16 cellular contexts compared by ENCODE assay signal in genomic region chr6:160138839-160139419, GRCh38. TPM values are rescaled to one million over a fixed set of nuclear protein-coding genes. Genes with fewer than 3 reads are reported as not detected.
A peak's percentile ranks its signal among the peaks of the same experiment; 100 is the strongest.
DNase-seq lines count a peak whose midpoint lies in the region; ATAC-seq and TF ChIP-seq lines count a peak whose summit lies in the region.
"Had no signal": no experiment of that assay in that cellular context is flagged by ENCODE, and none has a peak within 500 bp of the region (broad histone marks: within the 10 kb centered on the region; RNA-seq: fewer than 3 reads in every experiment).

No MANE protein-coding gene starts in this region.

- peak overlapping the region; percentile 21 for H3K27ac Mint-ChIP-seq in activated CD4-positive, alpha-beta T cell treated with anti-CD3 and anti-CD28 coated beads, Interleukin-2, amount 10 ng/mL, durations not matched to agents 7 days and 5 days
- no peak overlapping the region for H3K27ac Mint-ChIP-seq in WTC11
- no peak overlapping the region for H3K27ac Mint-ChIP-seq in naive thymus-derived CD8-positive, alpha-beta T cell
- H3K27ac Mint-ChIP-seq: activated B cell treated with CpG ODN at 0.5 μM for 24 hours; activated CD8-positive, alpha-beta memory T cell treated with anti-CD3 and anti-CD28 coated beads, Interleukin-2, amount 10 ng/mL, durations not matched to agents 7 days and 5 days had no signal

- H3K27me3 ChIP-seq in liver (ENCODE audit: control insufficient read depth in 4 of 4, insufficient read depth in 4 of 4, low read length in 3 of 4) (no peaks in the 10 kb centered on the region), tibial artery (no peaks in the 10 kb centered on the region)
- H3K27me3 ChIP-seq: thyroid gland had no signal

- ATAC-seq in WTC11 (no peak; the same call in 1 of the 2 replicates), GM18520 (IDR thresholded peaks at IDR 0.05; ENCODE audit: unreplicated experiment) (no peak)
- ATAC-seq in naive thymus-derived CD8-positive, alpha-beta T cell, result no peak

- POLR2A ChIA-PET in activated CD4-positive, alpha-beta T cell treated with anti-CD3 and anti-CD28 coated beads, Interleukin-2, amount 10 ng/mL, durations not matched to agents 7 days and 5 days (lab: Charles Lee), result no interaction called here
- POLR2A ChIA-PET in WTC11 (lab: Charles Lee), result no interaction called here
- POLR2A ChIA-PET in naive thymus-derived CD8-positive, alpha-beta T cell (lab: Charles Lee), result interaction anchor here (0.6 to 1.0 kb wide), 2 partner anchors 266 to 276 kb away, joined by 3 to 4 read pairs; no protein-coding TSS in a partner anchor

- H3K9me3 Mint-ChIP-seq in activated CD4-positive, alpha-beta T cell treated with anti-CD3 and anti-CD28 coated beads, Interleukin-2, amount 10 ng/mL, durations not matched to agents 7 days and 5 days, result no peaks in the 10 kb centered on the region
- peaks cover 6% of the 10 kb centered on the region; the same call in 1 of the 2 replicates for H3K9me3 Mint-ChIP-seq in WTC11
- H3K9me3 Mint-ChIP-seq in naive thymus-derived CD8-positive, alpha-beta T cell, result no peaks in the 10 kb centered on the region
- H3K9me3 Mint-ChIP-seq: activated B cell treated with CpG ODN at 0.5 μM for 24 hours; brain; CD4-positive, alpha-beta memory T cell had no signal

- intact Hi-C loops in tibial artery (cut with DNase I; ENCODE audit: low total_unique reads), result loop anchor here (10.0 kb wide), 1 partner anchor 186 kb away; no protein-coding TSS in a partner anchor

- WGBS in liver, result 81% methylated on average over 13 of the region's 13 CpGs

- H3K9me3 ChIP-seq in liver (ENCODE audit: control insufficient read depth in 4 of 4, low read length in 3 of 4) (no peaks in the 10 kb centered on the region), tibial artery (no peaks in the 10 kb centered on the region)
- H3K9me3 ChIP-seq: thyroid gland had no signal

- H3K4me3 Mint-ChIP-seq in activated CD4-positive, alpha-beta T cell treated with anti-CD3 and anti-CD28 coated beads, Interleukin-2, amount 10 ng/mL, durations not matched to agents 7 days and 5 days, result no peak overlapping the region
- H3K4me3 Mint-ChIP-seq in WTC11, result no peak overlapping the region
- no peak overlapping the region for H3K4me3 Mint-ChIP-seq in naive thymus-derived CD8-positive, alpha-beta T cell
- H3K4me3 Mint-ChIP-seq: activated B cell treated with CpG ODN at 0.5 μM for 24 hours; activated CD8-positive, alpha-beta memory T cell treated with anti-CD3 and anti-CD28 coated beads, Interleukin-2, amount 10 ng/mL, durations not matched to agents 7 days and 5 days; brain had no signal

- no peak overlapping the region for H3K4me3 ChIP-seq in liver (ENCODE audit: low read depth in 1 of 3, low read length in 3 of 3)
- H3K4me3 ChIP-seq in tibial artery, result no peak overlapping the region
- H3K4me3 ChIP-seq: thyroid gland had no signal

- H3K9ac ChIP-seq in liver (ENCODE audit: low read depth in 1 of 2, low read length in 2 of 2), result peak overlapping the region in 1 of 2 donors; percentile 94

- DNase-seq in activated CD4-positive, alpha-beta T cell treated with anti-CD3 and anti-CD28 coated beads, Interleukin-2, amount 10 ng/mL, durations not matched to agents 7 days and 5 days, result no peak
- no peak for DNase-seq in activated CD4-positive, alpha-beta T cell treated with anti-CD3 and anti-CD28 coated beads, Interleukin-2, amount 50 U/mL, for 1 hour
- DNase-seq in WTC11 (ENCODE audit: low spot score) (no peak), tibial artery (no peak), NCI-H2081 (lab: John Stamatoyannopoulos, UW) (no peak)
- no peak for DNase-seq in naive thymus-derived CD8-positive, alpha-beta T cell
- DNase-seq: activated B cell treated with CpG ODN at 0.5 μM for 24 hours, NCI-H1048, NCI-H2107 had no signal

- H3K27me3 Mint-ChIP-seq in activated CD4-positive, alpha-beta T cell treated with anti-CD3 and anti-CD28 coated beads, Interleukin-2, amount 10 ng/mL, durations not matched to agents 7 days and 5 days, result no peaks in the 10 kb centered on the region
- H3K27me3 Mint-ChIP-seq in WTC11 (ENCODE audit: low read depth), result peaks cover 19% of the 10 kb centered on the region
- H3K27me3 Mint-ChIP-seq in naive thymus-derived CD8-positive, alpha-beta T cell, result peaks cover 0 to 14% (median 0%) of the 10 kb centered on the region in 5 donors
- H3K27me3 Mint-ChIP-seq: activated B cell treated with CpG ODN at 0.5 μM for 24 hours; activated CD8-positive, alpha-beta memory T cell treated with anti-CD3 and anti-CD28 coated beads, Interleukin-2, amount 10 ng/mL, durations not matched to agents 7 days and 5 days; CD4-positive, alpha-beta memory T cell had no signal

- peaks cover 0 to 13% (median 4%) of the 10 kb centered on the region in 4 donors for H3K36me3 ChIP-seq in liver (ENCODE audit: control insufficient read depth in 4 of 4, insufficient read depth in 3 of 4, low read depth in 1 of 4, low read length in 3 of 4)
- peaks cover 0 to 7% (median 0%) of the 10 kb centered on the region in 3 donors for H3K36me3 ChIP-seq in tibial artery
- H3K36me3 ChIP-seq: thyroid gland had no signal

- no peak for TF ChIP-seq CTCF in WTC11 (IDR thresholded peaks at IDR 0.05)
- no peak for TF ChIP-seq CTCF in liver (IDR thresholded peaks at IDR 0.05; ENCODE audit: low read depth, low read length, missing input control)
- TF ChIP-seq CTCF in tibial artery (IDR thresholded peaks at IDR 0.05), result no peak

- H3K4me1 Mint-ChIP-seq in activated CD4-positive, alpha-beta T cell treated with anti-CD3 and anti-CD28 coated beads, Interleukin-2, amount 10 ng/mL, durations not matched to agents 7 days and 5 days, result peaks cover 9% of the 10 kb centered on the region
- H3K4me1 Mint-ChIP-seq in WTC11, result peaks cover 24% of the 10 kb centered on the region
- H3K4me1 Mint-ChIP-seq in naive thymus-derived CD8-positive, alpha-beta T cell, result peaks cover 3 to 10% (median 8%) of the 10 kb centered on the region in 4 donors
- H3K4me1 Mint-ChIP-seq: activated B cell treated with CpG ODN at 0.5 μM for 24 hours had no signal

- peaks cover 24 to 74% (median 42%) of the 10 kb centered on the region in 4 donors for H3K4me1 ChIP-seq in liver (ENCODE audit: control insufficient read depth in 4 of 4, insufficient read depth in 4 of 4, low read length in 3 of 4)
- peaks cover 0 to 48% (median 31%) of the 10 kb centered on the region in 4 donors for H3K4me1 ChIP-seq in tibial artery

- no peak for TF ChIP-seq RAD21 in liver (IDR thresholded peaks at IDR 0.05)

- H3K27ac ChIP-seq in liver (ENCODE audit: low read depth in 1 of 2, low read length in 2 of 2) (peak overlapping the region; percentile 73 to 92), tibial artery (peak overlapping the region; percentile 87 to 95)
- H3K27ac ChIP-seq: thyroid gland had no signal

- H3K36me3 Mint-ChIP-seq in activated CD4-positive, alpha-beta T cell treated with anti-CD3 and anti-CD28 coated beads, Interleukin-2, amount 10 ng/mL, durations not matched to agents 7 days and 5 days (ENCODE audit: low read depth), result no peaks in the 10 kb centered on the region
- no peaks in the 10 kb centered on the region for H3K36me3 Mint-ChIP-seq in WTC11
- H3K36me3 Mint-ChIP-seq in naive thymus-derived CD8-positive, alpha-beta T cell, result peaks cover 0 to 2% (median 0%) of the 10 kb centered on the region in 3 donors
- H3K36me3 Mint-ChIP-seq: activated CD8-positive, alpha-beta memory T cell treated with anti-CD3 and anti-CD28 coated beads, Interleukin-2, amount 10 ng/mL, durations not matched to agents 7 days and 5 days; brain had no signal

- CTCF ChIA-PET in activated CD4-positive, alpha-beta T cell treated with anti-CD3 and anti-CD28 coated beads, Interleukin-2, amount 10 ng/mL, durations not matched to agents 7 days and 5 days (lab: Charles Lee), result interaction anchor here (0.6 to 1.8 kb wide), 5 partner anchors 8 to 373 kb away, joined by 3 to 5 read pairs (median 3); no protein-coding TSS in a partner anchor
- CTCF ChIA-PET in WTC11 (lab: Charles Lee), result interaction anchor here (0.6 to 2.9 kb wide), 23 partner anchors 11 to 395 kb away, joined by 3 to 27 read pairs (median 5); no protein-coding TSS in a partner anchor

TF ChIP-seq in WTC11, 78 proteins besides CTCF, POLR2A, EP300 and RAD21 (continues in another document):
- TF ChIP-seq ZNF121 (CRISPR knock-in tag; IDR thresholded peaks at IDR 0.05), result peak; percentile 56; the same call in 1 of the 2 replicates

TF ChIP-seq in liver, 16 proteins besides CTCF, POLR2A, EP300 and RAD21 (continues in another document):
- TF ChIP-seq NR2F2 (IDR thresholded peaks at IDR 0.05) (no peak), EGR1 (IDR thresholded peaks at IDR 0.05; ENCODE audit: low read depth in 2 of 2) (no peak), HNF4G (IDR thresholded peaks at IDR 0.05) (no peak), SP1 (IDR thresholded peaks at IDR 0.05) (no peak), MAX (IDR thresholded peaks at IDR 0.05) (no peak), JUND (IDR thresholded peaks at IDR 0.05) (no peak), FOXA1 (IDR thresholded peaks at IDR 0.05) (no peak), YY1 (IDR thresholded peaks at IDR 0.05) (no peak), ZBTB33 (IDR thresholded peaks at IDR 0.05) (no peak), RXRA (IDR thresholded peaks at IDR 0.05) (no peak), HNF4A (conservative IDR thresholded peaks at IDR 0.05) (no peak)

RNA-seq across cellular contexts. Expression of gene SLC22A1, which starts 17.3 kb away (rescaled TPM):
- under 1 TPM; 0.25 to 0.67 TPM for total RNA-seq in activated CD4-positive, alpha-beta T cell treated with anti-CD3 and anti-CD28 coated beads, Interleukin-2, amount 10 ng/mL, durations not matched to agents 7 days and 5 days
- 0.41 to 1.2 TPM (median 0.78 TPM) in 3 replicates for total RNA-seq in WTC11 (2021)
- total RNA-seq in liver, result 100 to 1,000 TPM in 1 of 2 donors, under 1 TPM in 1; 0.79 to 407 TPM
- 1,000 to 10,000 TPM in 1 of 2 donors, 100 to 1,000 TPM in 1; 471 to 1,107 TPM for polyA plus RNA-seq in liver
- total RNA-seq in naive thymus-derived CD8-positive, alpha-beta T cell, result 1 to 10 TPM; 1.5 to 2.3 TPM
- polyA plus RNA-seq in naive thymus-derived CD8-positive, alpha-beta T cell, result under 1 TPM in 1 of 3 donors, not detected in 2; 0.18 TPM
- total RNA-seq: dermis microvascular lymphatic vessel endothelial cell had no signal
